In the genomic region with DNA sequence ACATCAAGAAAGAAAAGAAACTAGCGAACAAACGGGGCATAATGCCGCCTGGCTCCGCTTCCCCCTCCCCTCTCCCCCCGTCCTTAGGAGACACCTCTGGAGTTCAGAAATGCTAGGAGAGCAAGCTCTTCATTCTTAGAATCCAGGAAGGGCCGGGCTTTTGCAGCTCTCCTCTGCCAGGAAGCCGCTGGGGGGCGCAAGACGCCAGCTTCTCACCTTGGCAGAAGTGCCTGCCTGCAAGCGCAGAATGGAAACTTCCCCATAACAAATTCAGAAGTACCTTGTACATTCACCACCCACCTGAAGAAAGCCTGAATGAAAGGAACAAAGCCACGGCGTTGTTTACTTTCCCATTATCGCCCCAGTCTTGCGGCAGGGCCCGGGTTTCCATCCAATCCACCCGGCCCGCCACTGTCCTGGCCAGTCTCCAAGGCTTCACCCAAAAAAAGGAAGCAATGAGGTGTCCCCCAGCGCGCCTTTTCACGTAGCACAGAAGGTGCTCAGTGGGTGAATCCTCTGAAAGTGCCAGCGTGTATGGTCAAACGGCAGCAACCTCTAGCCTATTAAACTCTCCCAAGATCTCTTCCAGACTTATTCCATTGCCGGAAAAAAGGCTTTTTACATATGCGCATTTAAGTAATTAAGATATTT, we compare ENCODE assay signal across 8 cellular contexts. TPM values are rescaled to one million over a fixed set of nuclear protein-coding genes. Genes with fewer than 3 reads are reported as not detected.
DNase-seq lines count a peak whose midpoint lies in the region; ATAC-seq and TF ChIP-seq lines count a peak whose summit lies in the region.

No MANE protein-coding gene starts in this region.

- peak; percentile 95 for TF ChIP-seq CTCF in A673 (conservative IDR thresholded peaks at IDR 0.05; ENCODE audit: low read depth, low read length)
- TF ChIP-seq CTCF in tibial artery (IDR thresholded peaks at IDR 0.05) = peak; percentile 84 to 88

- H3K79me1 ChIP-seq in trophoblast cell (ENCODE audit: low read length) = peaks cover 30% of the 10 kb centered on the region

- H3K4me1 ChIP-seq in A673 (ENCODE audit: insufficient read depth, low read length, poor library complexity, severe bottlenecking) = peaks cover 32% of the 10 kb centered on the region
- H3K4me1 ChIP-seq in adipocyte (ENCODE audit: control insufficient read depth, insufficient read depth, low read length) = peaks cover 22% of the 10 kb centered on the region
- H3K4me1 ChIP-seq in trophoblast cell (ENCODE audit: control insufficient read depth in 1 of 2, insufficient read depth in 2 of 2, low read length in 2 of 2) = peaks cover 4 to 18% of the 10 kb centered on the region in 2 experiments
- peaks cover 0 to 32% (median 26%) of the 10 kb centered on the region in 4 donors for H3K4me1 ChIP-seq in tibial artery

- H3K4me3 ChIP-seq in A673 (ENCODE audit: low read depth, low read length, poor library complexity, severe bottlenecking) (peak overlapping the region; percentile 45), adipocyte (ENCODE audit: low read length) (peak overlapping the region; percentile 84), trophoblast cell (ENCODE audit: low read depth, low read length) (no peak overlapping the region), tibial artery (peak overlapping the region; percentile 80 to 88)

- peak overlapping the region; percentile 91 for H2BK12ac ChIP-seq in trophoblast cell (ENCODE audit: low read length)

- H3K9me3 ChIP-seq in A673 (ENCODE audit: low read depth, low read length, poor library complexity, severe bottlenecking) (no peaks in the 10 kb centered on the region), adipocyte (ENCODE audit: control insufficient read depth, low read length) (no peaks in the 10 kb centered on the region), trophoblast cell (ENCODE audit: insufficient read depth, low read depth, low read length) (peaks cover 3% of the 10 kb centered on the region), tibial artery (no peaks in the 10 kb centered on the region)

- POLR2A ChIA-PET in A673 (lab: Charles Lee; ENCODE audit: low non-redundant PET) = interaction anchor here (0.6 kb wide), 1 partner anchor 392 kb away, joined by 6 read pairs; no protein-coding TSS in a partner anchor

- peak overlapping the region; percentile 49 for H2AK5ac ChIP-seq in trophoblast cell (ENCODE audit: low read length)

- peak overlapping the region; percentile 89 for H2AFZ ChIP-seq in trophoblast cell (ENCODE audit: insufficient read depth, low read length, poor library complexity)

- H3K23ac ChIP-seq in trophoblast cell (ENCODE audit: low read length) = no peak overlapping the region

- H4K8ac ChIP-seq in trophoblast cell (ENCODE audit: low read depth, low read length) = peak overlapping the region; percentile 90

- peak overlapping the region; percentile 97 for H2BK120ac ChIP-seq in trophoblast cell (ENCODE audit: insufficient read depth, low read length, poor library complexity)

- peak overlapping the region; percentile 91 for H2BK5ac ChIP-seq in trophoblast cell (ENCODE audit: low read depth, low read length, poor library complexity)

- peaks cover 19% of the 10 kb centered on the region for H3K79me2 ChIP-seq in trophoblast cell (ENCODE audit: control insufficient read depth, insufficient read depth, low read length, poor library complexity)

- BruUV-seq in A673 (replicated peaks; lab: Mats Ljungman, UMichigan) = no TSS peak

- peak overlapping the region; percentile 86 for H3K14ac ChIP-seq in trophoblast cell (ENCODE audit: low read length)

- H4K12ac ChIP-seq in trophoblast cell (ENCODE audit: low read depth, low read length) = peak overlapping the region; percentile 45

- H3K9ac ChIP-seq in adipocyte (ENCODE audit: low read length) = peak overlapping the region; percentile 47
- peak overlapping the region; percentile 68 for H3K9ac ChIP-seq in trophoblast cell (ENCODE audit: low read length)

- intact Hi-C loops in A673 (cut with micrococcal nuclease; ENCODE audit: unreplicated experiment) = loop anchor here (1.0 to 10.0 kb wide), 4 partner anchors 182 to 1264 kb away; no protein-coding TSS in a partner anchor
- intact Hi-C loops in left cardiac atrium (cut with DNase I) = loop anchor here (1.0 to 10.0 kb wide), 7 partner anchors 212 to 499 kb away; no protein-coding TSS in a partner anchor
- intact Hi-C loops in tibial artery (cut with DNase I; ENCODE audit: low total_unique reads) = loop anchor here (2.0 to 10.0 kb wide), 3 partner anchors 399 to 1822 kb away; partner anchors contain the start of gene NFIL3

- peak; percentile 40 for ATAC-seq in GM19463 (IDR thresholded peaks at IDR 0.05; ENCODE audit: unreplicated experiment)
- ATAC-seq in left cardiac atrium = peak; percentile 17 to 18

- peak overlapping the region; percentile 97 for H3K4me2 ChIP-seq in trophoblast cell (ENCODE audit: low read length)

- WGBS in trophoblast cell (ENCODE audit: extremely low coverage, insufficient coverage, insufficient read length) = no CpG with 5 or more reads among the region's 24 CpGs

- peaks cover 43% of the 10 kb centered on the region for H3K27me3 ChIP-seq in A673 (replicated peaks; ENCODE audit: insufficient read depth, low read depth, low read length, poor library complexity)
- H3K27me3 ChIP-seq in adipocyte (replicated peaks; ENCODE audit: control insufficient read depth, insufficient read depth, low read length) = peaks cover 21% of the 10 kb centered on the region
- H3K27me3 ChIP-seq in trophoblast cell (ENCODE audit: insufficient read depth, low read length) = no peaks in the 10 kb centered on the region
- H3K27me3 ChIP-seq in tibial artery = no peaks in the 10 kb centered on the region

- H4K91ac ChIP-seq in trophoblast cell (ENCODE audit: low read depth, low read length) = peak overlapping the region; percentile 97

- DNase-seq in A673 (ENCODE audit: low spot score) = peak; percentile 84
- peak; percentile 92 for DNase-seq in NCI-H1436 (lab: John Stamatoyannopoulos, UW)
- peak; percentile 79 for DNase-seq in T follicular helper cell (ENCODE audit: low read depth)
- DNase-seq in adipocyte (ENCODE audit: low read depth) = peak; percentile 86
- DNase-seq in left cardiac atrium = peak; percentile 90
- peak; percentile 92 to 96 for DNase-seq in trophoblast cell
- peak; percentile 85 to 92 for DNase-seq in tibial artery

- CTCF ChIA-PET in A673 (lab: Charles Lee) = interaction anchor here (0.5 to 2.8 kb wide), 9 partner anchors 10 to 499 kb away, joined by 3 to 33 read pairs (median 6); no protein-coding TSS in a partner anchor

- no peaks in the 10 kb centered on the region for H3K36me3 ChIP-seq in A673 (ENCODE audit: insufficient read depth, low read length, poor library complexity, severe bottlenecking)
- H3K36me3 ChIP-seq in adipocyte (ENCODE audit: control insufficient read depth, insufficient read depth, low read length, severe bottlenecking) = no peaks in the 10 kb centered on the region
- H3K36me3 ChIP-seq in trophoblast cell (ENCODE audit: control insufficient read depth in 1 of 2, insufficient read depth in 2 of 2, low read length in 2 of 2) = peaks cover 12 to 16% of the 10 kb centered on the region in 2 experiments
- H3K36me3 ChIP-seq in tibial artery = no peaks in the 10 kb centered on the region

- H3K18ac ChIP-seq in trophoblast cell (ENCODE audit: low read length) = peak overlapping the region; percentile 92

- H3K4ac ChIP-seq in trophoblast cell (ENCODE audit: low read depth, low read length) = peak overlapping the region; percentile 78

- H3K27ac ChIP-seq in A673 (ENCODE audit: low read depth, low read length, poor library complexity, severe bottlenecking) (no peak overlapping the region), trophoblast cell (ENCODE audit: low read depth, low read length) (peak overlapping the region; percentile 91), tibial artery (peak overlapping the region; percentile 95 to 96)

RNA-seq across cellular contexts. Expression of gene GADD45G, which starts 1.7 kb away (rescaled TPM):
- total RNA-seq in A673 (2021) (0.39 and 0.98 TPM in 2 replicates), left cardiac atrium (100 to 1,000 TPM; 107 to 128 TPM)
- 140 and 155 TPM in 2 replicates for polyA plus RNA-seq in trophoblast cell (2013)

Comparison
In these comparisons a context has a peak if more than half of its experiments do, and no peak if none do; other contexts are left out.
1. RNA of gene GADD45G, which starts 1.7 kb away (total RNA-seq): 107 to 128 TPM in left cardiac atrium; 0.39 to 0.98 TPM in A673; every median in the first group is over 10 times any median in the second.
2. Peak in every context shown above with its lines, with median percentiles within 50 percentile points of each other: DNase-seq.